In the genomic region with DNA sequence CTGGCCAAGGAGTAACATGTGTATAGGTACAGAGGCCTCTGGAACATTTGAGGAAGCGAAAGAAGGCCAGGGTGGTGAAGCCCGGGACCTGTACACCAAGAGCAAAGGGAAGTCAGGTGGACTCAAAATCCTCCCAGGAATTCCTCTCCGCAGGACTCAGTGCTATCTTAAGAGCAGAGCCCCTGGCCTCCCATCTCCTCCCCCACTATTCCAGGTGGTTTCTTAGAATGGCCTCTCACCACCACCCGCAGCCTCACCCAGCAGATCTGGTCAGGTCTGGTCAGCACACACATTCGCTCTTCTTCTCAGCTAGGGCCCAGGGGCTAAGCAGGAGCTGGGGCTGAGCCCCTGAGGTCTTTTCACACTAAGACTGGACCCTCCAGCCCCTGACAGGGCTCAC, we compare ENCODE assay signal across 1 cellular context.
TF ChIP-seq lines count a peak whose summit lies in the region.

No MANE protein-coding gene starts in this region.

TF ChIP-seq in IMR-90, 13 proteins besides CTCF, POLR2A, EP300 and RAD21 (continued from another document):
- TF ChIP-seq ELK1 (IDR thresholded peaks at IDR 0.05; ENCODE audit: borderline replicate concordance, low read depth, low read length) (no peak), MXI1 (IDR thresholded peaks at IDR 0.05; ENCODE audit: borderline replicate concordance, low read depth, low read length) (no peak), RCOR1 (IDR thresholded peaks at IDR 0.05; ENCODE audit: insufficient replicate concordance, low read length) (no peak), SMC3 (IDR thresholded peaks at IDR 0.05; ENCODE audit: low read depth, low read length) (no peak)
- TF ChIP-seq, protein P1, sequence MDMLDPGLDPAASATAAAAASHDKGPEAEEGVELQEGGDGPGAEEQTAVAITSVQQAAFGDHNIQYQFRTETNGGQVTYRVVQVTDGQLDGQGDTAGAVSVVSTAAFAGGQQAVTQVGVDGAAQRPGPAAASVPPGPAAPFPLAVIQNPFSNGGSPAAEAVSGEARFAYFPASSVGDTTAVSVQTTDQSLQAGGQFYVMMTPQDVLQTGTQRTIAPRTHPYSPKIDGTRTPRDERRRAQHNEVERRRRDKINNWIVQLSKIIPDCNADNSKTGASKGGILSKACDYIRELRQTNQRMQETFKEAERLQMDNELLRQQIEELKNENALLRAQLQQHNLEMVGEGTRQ (IDR thresholded peaks at IDR 0.05; ENCODE audit: low read depth, low read length), result no peak
TF ChIP-seq in IMR-90: peak in this region for 0.
